ENCODE assay signal across 14 cellular contexts in genomic region chr4:17688011-17688441, GRCh38.
A peak's percentile ranks its signal among the peaks of the same experiment; 100 is the strongest.
DNase-seq lines count a peak whose midpoint lies in the region; TF ChIP-seq lines count a peak whose summit lies in the region.
"Had no signal": no experiment of that assay in that cellular context is flagged by ENCODE, and none has a peak within 500 bp of the region (broad histone marks: within the 10 kb centered on the region; RNA-seq: fewer than 3 reads in every experiment).

No MANE protein-coding gene starts in this region.

- H3K27ac ChIP-seq in endodermal cell (ENCODE audit: low read depth, low read length): peak overlapping the region; percentile 93
- H3K27ac ChIP-seq: C4-2B, cardiac muscle cell, pancreas, PC-9 had no signal

- H3K36me3 Mint-ChIP-seq in endodermal cell (ENCODE audit: low read depth): no peaks in the 10 kb centered on the region
- peaks cover 5% of the 10 kb centered on the region for H3K36me3 Mint-ChIP-seq in Caco-2 (ENCODE audit: insufficient read depth, unreplicated experiment)

- no TSS peak for BruUV-seq in Caco-2 (replicated peaks; lab: Mats Ljungman, UMichigan)

- H3K9me3 Mint-ChIP-seq in endodermal cell (no peaks in the 10 kb centered on the region), Caco-2 (ENCODE audit: unreplicated experiment) (peaks cover 9% of the 10 kb centered on the region)

- H3K4me1 Mint-ChIP-seq in endodermal cell: no peaks in the 10 kb centered on the region
- H3K4me1 Mint-ChIP-seq in Caco-2 (ENCODE audit: low read depth, unreplicated experiment): peaks cover 9% of the 10 kb centered on the region

- DNase-seq in Daoy (ENCODE audit: low read depth) (peak; percentile 60), NCI-H2107 (lab: John Stamatoyannopoulos, UW) (peak; percentile 22), endodermal cell (no peak), putamen (ENCODE audit: low spot score) (peak; percentile 70), Caco-2 (no peak), cortex of kidney (lab: John Stamatoyannopoulos, UW) (no peak), ureter (ENCODE audit: low spot score) (no peak)
- DNase-seq: activated CD4-positive, CD25-positive, alpha-beta regulatory T cell; activated naive CD4-positive, alpha-beta T cell; pancreas; PC-9; stimulated activated CD4-positive, alpha-beta T cell treated with anti-CD3 and anti-CD28 coated beads, Interleukin-12 subunit alpha, Interleukin-12 subunit beta, amount 100 ng/mL, for 4 hours had no signal

- H3K4me3 Mint-ChIP-seq in endodermal cell (no peak overlapping the region), Caco-2 (ENCODE audit: unreplicated experiment) (no peak overlapping the region)

- CTCF ChIA-PET in Caco-2 (lab: Charles Lee): no interaction called here

- H3K27ac Mint-ChIP-seq in endodermal cell: peak overlapping the region; percentile 10
- no peak overlapping the region for H3K27ac Mint-ChIP-seq in Caco-2 (ENCODE audit: unreplicated experiment)

- H3K27me3 Mint-ChIP-seq in endodermal cell (ENCODE audit: insufficient read depth) (no peaks in the 10 kb centered on the region), Caco-2 (ENCODE audit: insufficient read depth, unreplicated experiment) (no peaks in the 10 kb centered on the region)

- H3K4me3 ChIP-seq in endodermal cell (ENCODE audit: low read length) (no peak overlapping the region), Caco-2 (ENCODE audit: low read depth, low read length) (no peak overlapping the region)
- H3K4me3 ChIP-seq: cardiac muscle cell, pancreas, PC-9 had no signal

- H3K9me3 ChIP-seq in endodermal cell (ENCODE audit: control insufficient read depth, low read length) (no peaks in the 10 kb centered on the region), Caco-2 (no peaks in the 10 kb centered on the region)
- H3K9me3 ChIP-seq: pancreas had no signal

- no peak for TF ChIP-seq CTCF in endodermal cell (conservative IDR thresholded peaks at IDR 0.05)
- TF ChIP-seq CTCF in Caco-2 (IDR thresholded peaks at IDR 0.05; ENCODE audit: insufficient read depth in 1 of 2, low read depth in 1 of 2, low read length in 1 of 2, severe bottlenecking in 1 of 2, unreplicated experiment in 1 of 2): no peak

- H3K27me3 ChIP-seq in endodermal cell (ENCODE audit: control insufficient read depth, insufficient read depth, low read length, poor library complexity, severe bottlenecking) (no peaks in the 10 kb centered on the region), Caco-2 (replicated peaks; ENCODE audit: control insufficient read depth, insufficient read depth, low read length) (no peaks in the 10 kb centered on the region)
- H3K27me3 ChIP-seq: cardiac muscle cell, pancreas had no signal

- no peaks in the 10 kb centered on the region for H3K36me3 ChIP-seq in endodermal cell (ENCODE audit: control insufficient read depth, insufficient read depth, low read length)
- no peaks in the 10 kb centered on the region for H3K36me3 ChIP-seq in Caco-2 (ENCODE audit: control insufficient read depth, insufficient read depth, low read length)
- H3K36me3 ChIP-seq: cardiac muscle cell, pancreas had no signal

- WGBS in endodermal cell (ENCODE audit: insufficient coverage in 1 of 2, insufficient read length in 1 of 2), 2 experiments: 76 to 85% methylated on average over 5 to 9 of the region's 9 CpGs

- H3K4me1 ChIP-seq in endodermal cell (ENCODE audit: control insufficient read depth, insufficient read depth, low read length): no peaks in the 10 kb centered on the region
- H3K4me1 ChIP-seq in Caco-2: peaks cover 9% of the 10 kb centered on the region
- H3K4me1 ChIP-seq: pancreas had no signal

- H3K9ac ChIP-seq in endodermal cell (ENCODE audit: extremely low read depth, low read length, poor library complexity, severe bottlenecking): no peak overlapping the region

- POLR2A ChIA-PET in Caco-2 (lab: Charles Lee): no interaction called here

- intact Hi-C loops in Caco-2 (cut with micrococcal nuclease; ENCODE audit: unreplicated experiment): no loop called here

Comparison
In these comparisons a context has a peak if more than half of its experiments do, and no peak if none do; other contexts are left out.
1. DNase-seq: peak in Daoy (single experiment), NCI-H2107 (single experiment) and putamen (single experiment); none in endodermal cell (single experiment), Caco-2 (0 of 2), cortex of kidney (single experiment) and ureter (single experiment).